8 cellular contexts compared by ENCODE assay signal in genomic region chr11:62724171-62724570, GRCh38. TPM values are rescaled to one million over a fixed set of nuclear protein-coding genes. Genes with fewer than 3 reads are reported as not detected.
DNase-seq lines count a peak whose midpoint lies in the region; TF ChIP-seq lines count a peak whose summit lies in the region.

No MANE protein-coding gene starts in this region.

- H3K27ac ChIP-seq in OCI-LY7 (ENCODE audit: low read depth, low read length, poor library complexity, severe bottlenecking) (no peak overlapping the region), neutrophil (peak overlapping the region; percentile 11), RWPE1 (no peak overlapping the region)
- H3K27ac ChIP-seq in effector memory CD4-positive, alpha-beta T cell (ENCODE audit: insufficient read depth, low read length, poor library complexity, severe bottlenecking): peak overlapping the region; percentile 97

- H3K9me3 ChIP-seq in OCI-LY7 (ENCODE audit: low read length) (no peaks in the 10 kb centered on the region), neutrophil (peaks cover 5% of the 10 kb centered on the region)
- H3K9me3 ChIP-seq in effector memory CD4-positive, alpha-beta T cell (ENCODE audit: control insufficient read depth, low read length): no peaks in the 10 kb centered on the region

- CTCF ChIA-PET in Calu3 (lab: Charles Lee) (interaction anchor here (0.6 to 1.3 kb wide), 2 partner anchors 30 to 142 kb away, joined by 3 to 4 read pairs; partner anchors contain the start of gene ZBTB3), OCI-LY7 (lab: Charles Lee; ENCODE audit: unreplicated experiment) (no interaction called here), RWPE1 (lab: Yijun Ruan, JAX) (interaction anchor here (0.6 kb wide), 1 partner anchor 62 kb away, joined by 3 read pairs; no protein-coding TSS in a partner anchor)

- H3K27me3 ChIP-seq in effector memory CD4-positive, alpha-beta T cell (replicated peaks; ENCODE audit: control insufficient read depth, insufficient read depth, low read length, poor library complexity, severe bottlenecking): no peaks in the 10 kb centered on the region
- no peaks in the 10 kb centered on the region for H3K27me3 ChIP-seq in neutrophil

- DNase-seq in Calu3: no peak
- no peak for DNase-seq in OCI-LY7 (ENCODE audit: low spot score)
- DNase-seq in effector memory CD4-positive, alpha-beta T cell: no peak
- DNase-seq in retina: no peak
- no peak for DNase-seq in NCI-H1694 treated with DMSO at 0.1 percent for 48 hours (lab: John Stamatoyannopoulos, UW)
- DNase-seq in RWPE1 (ENCODE audit: low spot score): no peak
- no peak for DNase-seq in NCI-H510A treated with DMSO at 0.1 percent for 48 hours (lab: John Stamatoyannopoulos, UW)

- H3K4me3 ChIP-seq in OCI-LY7 (ENCODE audit: low read depth, low read length, poor library complexity, severe bottlenecking) (peak overlapping the region; percentile 97), neutrophil (ENCODE audit: low read depth in 1 of 2, low read length in 1 of 2) (no peak overlapping the region)
- peak overlapping the region; percentile 96 for H3K4me3 ChIP-seq in effector memory CD4-positive, alpha-beta T cell (ENCODE audit: insufficient read depth, low read depth, low read length, poor library complexity, severe bottlenecking)

- H3K79me2 ChIP-seq in OCI-LY7 (ENCODE audit: insufficient read depth, low read depth, low read length): peaks cover 73% of the 10 kb centered on the region

- no TSS peak for BruUV-seq in Calu3 (replicated peaks; lab: Mats Ljungman, UMichigan)
- no TSS peak for BruUV-seq in OCI-LY7 (replicated peaks; lab: Mats Ljungman, UMichigan)

- peaks cover 18% of the 10 kb centered on the region for H3K4me1 Mint-ChIP-seq in Calu3 (ENCODE audit: low read depth, unreplicated experiment)

- no peaks in the 10 kb centered on the region for H3K9me3 Mint-ChIP-seq in Calu3 (ENCODE audit: low read depth, unreplicated experiment)

- H3K36me3 Mint-ChIP-seq in Calu3 (ENCODE audit: insufficient read depth, unreplicated experiment): peaks cover 94% of the 10 kb centered on the region

- H3K4me2 ChIP-seq in OCI-LY7 (ENCODE audit: low read length): peak overlapping the region; percentile 75

- intact Hi-C loops in Calu3 (cut with micrococcal nuclease; ENCODE audit: unreplicated experiment): no loop called here
- intact Hi-C loops in OCI-LY7 (cut with micrococcal nuclease; ENCODE audit: unreplicated experiment): loop anchor here (10.0 kb wide), 1 partner anchor 129 kb away; the partner anchor contains the start of gene TUT1

- peaks cover 75% of the 10 kb centered on the region for H3K36me3 ChIP-seq in OCI-LY7 (ENCODE audit: insufficient read depth, low read length)
- peaks cover 46% of the 10 kb centered on the region for H3K36me3 ChIP-seq in effector memory CD4-positive, alpha-beta T cell (ENCODE audit: control insufficient read depth, insufficient read depth, low read length)
- H3K36me3 ChIP-seq in neutrophil: peaks cover 51% of the 10 kb centered on the region

- no peaks in the 10 kb centered on the region for H3K27me3 Mint-ChIP-seq in Calu3 (ENCODE audit: unreplicated experiment)

- POLR2A ChIA-PET in OCI-LY7 (lab: Charles Lee): interaction anchor here (0.6 to 1.3 kb wide), 5 partner anchors 35 to 108 kb away, joined by 3 to 4 read pairs (median 3); partner anchors contain the start of gene STX5
- POLR2A ChIA-PET in RWPE1 (lab: Yijun Ruan, JAX; ENCODE audit: low non-redundant PET): interaction anchor here (0.5 kb wide), 1 partner anchor 35 kb away, joined by 5 read pairs; no protein-coding TSS in a partner anchor

- H3K9me2 ChIP-seq in OCI-LY7 (ENCODE audit: insufficient read depth, low read length): no peaks in the 10 kb centered on the region

- no peak for TF ChIP-seq CTCF in Calu3 (IDR thresholded peaks at IDR 0.05; ENCODE audit: unreplicated experiment)
- no peak for TF ChIP-seq CTCF in OCI-LY7 (conservative IDR thresholded peaks at IDR 0.05; ENCODE audit: low read length)
- no peak for TF ChIP-seq CTCF in neutrophil (IDR thresholded peaks at IDR 0.05)
- no peak for TF ChIP-seq CTCF in RWPE1 (conservative IDR thresholded peaks at IDR 0.05; ENCODE audit: low read depth)

- H3K27ac Mint-ChIP-seq in Calu3 (ENCODE audit: unreplicated experiment): peak overlapping the region; percentile 47

- H2AFZ ChIP-seq in OCI-LY7 (ENCODE audit: low read length): no peak overlapping the region

- peaks cover 35% of the 10 kb centered on the region for H4K20me1 ChIP-seq in OCI-LY7 (ENCODE audit: insufficient read depth, low read length)

- H3K4me3 Mint-ChIP-seq in Calu3 (ENCODE audit: low read depth, unreplicated experiment): peak overlapping the region; percentile 89

- H3K4me1 ChIP-seq in OCI-LY7 (ENCODE audit: insufficient read depth, low read length, poor library complexity, severe bottlenecking) (peaks cover 16% of the 10 kb centered on the region), neutrophil (ENCODE audit: control insufficient read depth in 1 of 2, insufficient read depth in 1 of 2, low read depth in 1 of 2, low read length in 1 of 2) (peaks cover 33 to 37% of the 10 kb centered on the region in 2 experiments)
- H3K4me1 ChIP-seq in effector memory CD4-positive, alpha-beta T cell (ENCODE audit: control insufficient read depth, insufficient read depth, low read length, poor library complexity, severe bottlenecking): peaks cover 20% of the 10 kb centered on the region

RNA-seq across cellular contexts. Expression of gene HNRNPUL2, which starts 3.1 kb away (rescaled TPM):
- total RNA-seq in Calu3 (2022) (52.6 and 52.7 TPM in 2 replicates), OCI-LY7 (2022) (59.2 and 64.4 TPM in 2 replicates)
- total RNA-seq in OCI-LY7 (2014; rRNA removed; shearing (Covaris generic)): 8.3 and 19.2 TPM in 2 replicates

RNA-seq across cellular contexts. Expression of gene TTC9C, which starts 4.1 kb away (rescaled TPM):
- 35.5 and 36.7 TPM in 2 replicates for total RNA-seq in Calu3 (2022)
- total RNA-seq in OCI-LY7 (2014; rRNA removed; shearing (Covaris generic)): 36.7 and 51.7 TPM in 2 replicates
- 70.2 and 75.1 TPM in 2 replicates for total RNA-seq in OCI-LY7 (2022)

RNA-seq across cellular contexts. Expression of gene GNG3, which starts 16.7 kb away (rescaled TPM):
- total RNA-seq in Calu3 (2022): not detected in 2 replicates
- not detected in 2 replicates for total RNA-seq in OCI-LY7 (2014; rRNA removed; shearing (Covaris generic))
- not detected in 2 replicates for total RNA-seq in OCI-LY7 (2022)

RNA-seq across cellular contexts. Expression of gene BSCL2, which starts 16.9 kb away (rescaled TPM):
- total RNA-seq in Calu3 (2022) (71.5 and 88.0 TPM in 2 replicates), OCI-LY7 (2022) (46.2 and 46.7 TPM in 2 replicates)
- total RNA-seq in OCI-LY7 (2014; rRNA removed; shearing (Covaris generic)): 20.7 and 21.6 TPM in 2 replicates

RNA-seq across cellular contexts. Expression of gene ZBTB3, which starts 29.8 kb away (rescaled TPM):
- 9.7 and 10.6 TPM in 2 replicates for total RNA-seq in Calu3 (2022)
- 11.1 and 11.8 TPM in 2 replicates for total RNA-seq in OCI-LY7 (2014; rRNA removed; shearing (Covaris generic))
- 10.7 and 11.3 TPM in 2 replicates for total RNA-seq in OCI-LY7 (2022)

Comparison
In these comparisons a context has a peak if more than half of its experiments do, and no peak if none do; other contexts are left out.
1. H3K27ac ChIP-seq: peak in effector memory CD4-positive, alpha-beta T cell (single experiment) and neutrophil (single experiment); none in OCI-LY7 (single experiment) and RWPE1 (single experiment).
2. H3K4me3 ChIP-seq: peak in OCI-LY7 (single experiment) and effector memory CD4-positive, alpha-beta T cell (single experiment); none in neutrophil (0 of 2).